ENCODE assay signal across 15 cellular contexts in the genomic region with DNA sequence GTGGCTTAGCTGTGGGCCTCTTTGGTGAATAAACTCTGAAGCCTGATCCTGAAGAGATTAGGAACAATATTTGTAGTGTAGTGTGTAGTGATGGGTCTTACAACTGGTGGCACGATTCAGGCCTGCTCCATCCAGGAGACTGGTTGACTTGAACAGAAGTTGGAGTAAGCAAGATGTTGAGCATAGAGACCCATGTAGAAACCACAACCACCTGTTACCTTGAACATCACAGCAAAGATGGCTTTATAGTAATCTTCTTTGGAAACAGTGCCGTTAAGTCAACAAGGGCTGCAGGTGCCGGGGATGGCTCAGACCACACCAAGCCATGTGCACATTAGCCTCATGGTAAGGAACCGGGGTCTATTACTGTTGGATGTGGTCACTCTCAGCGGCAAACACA.
"Had no signal": no experiment of that assay in that cellular context is flagged by ENCODE, and none has a peak within 500 bp of the region (broad histone marks: within the 10 kb centered on the region; RNA-seq: fewer than 3 reads in every experiment).

No MANE protein-coding gene starts in this region.

- H3K27ac ChIP-seq: ascending aorta, breast epithelium, epithelial cell of prostate had no signal

- DNase-seq: activated CD4-positive, alpha-beta T cell treated with anti-CD3 and anti-CD28 coated beads, Interleukin-2, amount 50 U/mL, for 48 hours; activated CD4-positive, CD25-positive, alpha-beta regulatory T cell; activated gamma-delta T cell; activated T-cell treated with anti-CD3 and anti-CD28 coated beads, Interleukin-2, amount 50 U/mL, for 48 hours; foreskin melanocyte; kidney glomerular epithelial cell; left ventricle myocardium superior; stimulated activated CD4-positive, alpha-beta T cell treated with anti-CD3 and anti-CD28 coated beads, Interleukin-2, amount 100 ng/mL, for 48 hours; stimulated activated naive B cell treated with anti-CD40 and anti-IgM and Interleukin-4, amounts not matched to agents 10 μg/mL and 1 μg/mL and 100 μg/mL, for 72 hours had no signal

- H3K27me3 Mint-ChIP-seq: memory B cell; natural killer cell treated with Interleukin-12 subunit alpha and Interleukin-12 subunit beta and Interleukin-15 and Interleukin-18, amount 100 ng/mL, for 72 hours; stimulated activated naive B cell treated with anti-CD40 and anti-IgM and Interleukin-4, amounts not matched to agents 10 μg/mL and 1 μg/mL and 100 μg/mL, for 72 hours; type B pancreatic cell had no signal

- H3K9me3 Mint-ChIP-seq: memory B cell; stimulated activated naive B cell treated with anti-CD40 and anti-IgM and Interleukin-4, amounts not matched to agents 10 μg/mL and 1 μg/mL and 100 μg/mL, for 72 hours; type B pancreatic cell had no signal

- H3K9me3 ChIP-seq: ascending aorta, breast epithelium had no signal

- H3K36me3 Mint-ChIP-seq: memory B cell; stimulated activated naive B cell treated with anti-CD40 and anti-IgM and Interleukin-4, amounts not matched to agents 10 μg/mL and 1 μg/mL and 100 μg/mL, for 72 hours; type B pancreatic cell had no signal

- H3K4me3 Mint-ChIP-seq: memory B cell; natural killer cell treated with Interleukin-12 subunit alpha and Interleukin-12 subunit beta and Interleukin-15 and Interleukin-18, amount 100 ng/mL, for 72 hours; stimulated activated naive B cell treated with anti-CD40 and anti-IgM and Interleukin-4, amounts not matched to agents 10 μg/mL and 1 μg/mL and 100 μg/mL, for 72 hours; type B pancreatic cell had no signal

- ATAC-seq: left ventricle myocardium superior; natural killer cell treated with Interleukin-12 subunit alpha and Interleukin-12 subunit beta and Interleukin-15 and Interleukin-18, amount 100 ng/mL, for 72 hours had no signal

- H3K27ac Mint-ChIP-seq: memory B cell; stimulated activated naive B cell treated with anti-CD40 and anti-IgM and Interleukin-4, amounts not matched to agents 10 μg/mL and 1 μg/mL and 100 μg/mL, for 72 hours; type B pancreatic cell had no signal

- H3K36me3 ChIP-seq: ascending aorta, breast epithelium had no signal
